Comparison of ENCODE assay signal across 17 cellular contexts in genomic region chr10:74174533-74174932, GRCh38. TPM values are rescaled to one million over a fixed set of nuclear protein-coding genes. Genes with fewer than 3 reads are reported as not detected.
DNase-seq lines count a peak whose midpoint lies in the region; ATAC-seq and TF ChIP-seq lines count a peak whose summit lies in the region.
"Had no signal": no experiment of that assay in that cellular context is flagged by ENCODE, and none has a peak within 500 bp of the region (broad histone marks: within the 10 kb centered on the region; RNA-seq: fewer than 3 reads in every experiment).

No MANE protein-coding gene starts in this region.

- no peaks in the 10 kb centered on the region for H3K9me2 ChIP-seq in PC-3 (replicated peaks; ENCODE audit: low read length)

- H3K27me3 ChIP-seq in PC-3 (ENCODE audit: low read length) (no peaks in the 10 kb centered on the region), neutrophil (no peaks in the 10 kb centered on the region)

- DNase-seq in PC-3 (peak; percentile 69), left colon (no peak), SIG-M5 (lab: John Stamatoyannopoulos, UW) (no peak), SW 1271 (lab: John Stamatoyannopoulos, UW) (no peak), DMS153 (lab: John Stamatoyannopoulos, UW) (no peak)
- DNase-seq: activated CD4-positive, alpha-beta memory T cell treated with anti-CD3 and anti-CD28 coated beads, Interleukin-2, amount 10 ng/mL, durations not matched to agents 7 days and 5 days; Calu3; effector memory CD4-positive, alpha-beta T cell; GF-D8; MM.1S; NCI-H2081 treated with DMSO at 0.1 percent for 48 hours; NCI-H526; stimulated activated CD4-positive, alpha-beta T cell treated with anti-CD3 and anti-CD28 coated beads, Interleukin-12 subunit alpha, Interleukin-12 subunit beta, amount 100 ng/mL, for 4 hours had no signal

- H3K27ac ChIP-seq in HEK293 (ENCODE audit: extremely low read depth, low read depth, low read length) (no peak overlapping the region), PC-3 (ENCODE audit: low read length) (peak overlapping the region; percentile 6), neutrophil (peak overlapping the region; percentile 95)
- H3K27ac ChIP-seq: prostate gland had no signal

- H3K9ac ChIP-seq in PC-3 (ENCODE audit: low read length), result no peak overlapping the region

- ATAC-seq in PC-3, result no peak
- peak; percentile 38 for ATAC-seq in left colon
- no peak for ATAC-seq in GM21825 (IDR thresholded peaks at IDR 0.05; ENCODE audit: unreplicated experiment)

- CTCF ChIA-PET in HEK293 (lab: Yijun Ruan, JAX) (interaction anchor here (0.6 to 1.0 kb wide), 2 partner anchors 294 to 296 kb away, joined by 3 to 4 read pairs; no protein-coding TSS in a partner anchor), PC-3 (lab: Charles Lee) (interaction anchor here (0.5 to 1.3 kb wide), 6 partner anchors 13 to 274 kb away, joined by 3 to 6 read pairs (median 4); no protein-coding TSS in a partner anchor)

- H3K4me3 ChIP-seq in HEK293 (ENCODE audit: low read depth, low read length) (no peak overlapping the region), PC-3 (ENCODE audit: low read length) (no peak overlapping the region), neutrophil (ENCODE audit: low read depth in 1 of 2, low read length in 1 of 2) (no peak overlapping the region)
- H3K4me3 ChIP-seq: prostate gland had no signal

- H4K20me1 ChIP-seq in PC-3 (ENCODE audit: low read length), result peaks cover 21% of the 10 kb centered on the region

- POLR2A ChIA-PET in HEK293 (lab: Yijun Ruan, JAX), result interaction anchor here (1.2 kb wide), 1 partner anchor 15 kb away, joined by 9 read pairs; no protein-coding TSS in a partner anchor
- POLR2A ChIA-PET in PC-3 (lab: Charles Lee; ENCODE audit: unreplicated experiment), result interaction anchor here (0.6 to 1.6 kb wide), 6 partner anchors 15 to 268 kb away, joined by 3 to 7 read pairs (median 4); partner anchors contain the start of genes ADK and AP3M1

- H3K4me2 ChIP-seq in PC-3 (ENCODE audit: low read length), result no peak overlapping the region

- peaks cover 6% of the 10 kb centered on the region; the same call in 1 of the 2 replicates for H3K4me1 ChIP-seq in HEK293 (ENCODE audit: control insufficient read depth, insufficient read depth, low read length)
- H3K4me1 ChIP-seq in PC-3 (ENCODE audit: insufficient read depth, low read length), result peaks cover 33% of the 10 kb centered on the region
- peaks cover 65 to 69% of the 10 kb centered on the region in 2 experiments for H3K4me1 ChIP-seq in neutrophil (ENCODE audit: control insufficient read depth in 1 of 2, insufficient read depth in 1 of 2, low read depth in 1 of 2, low read length in 1 of 2)
- H3K4me1 ChIP-seq: prostate gland had no signal

- no TSS peak for BruUV-seq in PC-3 (replicated peaks; lab: Mats Ljungman, UMichigan)

- H2AFZ ChIP-seq in PC-3 (ENCODE audit: low read length), result no peak overlapping the region

- TF ChIP-seq CTCF in HEK293 (tag by site-specific recombination; IDR thresholded peaks at IDR 0.05) (no peak), PC-3 (conservative IDR thresholded peaks at IDR 0.05; ENCODE audit: low read depth, low read length) (no peak), neutrophil (IDR thresholded peaks at IDR 0.05) (no peak)

- H3K79me2 ChIP-seq in PC-3 (ENCODE audit: low read length), result peaks cover 42% of the 10 kb centered on the region

- H3K9me3 ChIP-seq in HEK293 (ENCODE audit: control insufficient read depth, insufficient read depth, low read depth, low read length) (no peaks in the 10 kb centered on the region), PC-3 (ENCODE audit: low read length) (no peaks in the 10 kb centered on the region), neutrophil (no peaks in the 10 kb centered on the region)
- H3K9me3 ChIP-seq: prostate gland had no signal

- H3K36me3 ChIP-seq in HEK293 (ENCODE audit: control insufficient read depth in 2 of 2, insufficient read depth in 1 of 2, low read length in 2 of 2), result no peaks in the 10 kb centered on the region
- H3K36me3 ChIP-seq in PC-3 (ENCODE audit: low read depth, low read length), result peaks cover 10% of the 10 kb centered on the region
- H3K36me3 ChIP-seq in neutrophil, result no peaks in the 10 kb centered on the region
- H3K36me3 ChIP-seq: prostate gland had no signal

- H3F3A ChIP-seq in PC-3 (ENCODE audit: low read length, unreplicated experiment), result no peaks in the 10 kb centered on the region

- intact Hi-C loops in PC-3 (cut with micrococcal nuclease), result no loop called here
- intact Hi-C loops in left colon (cut with DNase I, micrococcal nuclease), result no loop called here

TF ChIP-seq in HEK293, 187 proteins besides CTCF, POLR2A, EP300 and RAD21:
- TF ChIP-seq TCF7L2 (IDR thresholded peaks at IDR 0.05; ENCODE audit: borderline replicate concordance, low read depth, low read length), result no peak
- TF ChIP-seq ZEB2 (tag by site-specific recombination; IDR thresholded peaks at IDR 0.05), result 0 out of 2 replicates have a peak, but pooled peaks have one; percentile 7
- no peak for TF ChIP-seq ZNF785 (tag by site-specific recombination; IDR thresholded peaks at IDR 0.05)
TF ChIP-seq in HEK293: peak in this region for 1.

RNA-seq across cellular contexts. Expression of gene ADK, which starts 23.5 kb away (rescaled TPM):
- 221 and 256 TPM in 2 replicates for total RNA-seq in PC-3 (2014; rRNA removed)
- total RNA-seq in left colon, result 10 to 100 TPM; 16.2 to 16.4 TPM

RNA-seq across cellular contexts. Expression of gene AP3M1, which starts 23.9 kb away (rescaled TPM):
- total RNA-seq in PC-3 (2014; rRNA removed) (129 and 165 TPM in 2 replicates), left colon (10 to 100 TPM; 28.3 to 31.2 TPM)

Comparison
In these comparisons a context has a peak if more than half of its experiments do, and no peak if none do; other contexts are left out.
1. RNA of gene ADK, which starts 23.5 kb away (total RNA-seq): 221 to 256 TPM in PC-3; 16.2 to 16.4 TPM in left colon; every median in the first group is over 10 times any median in the second.